In genomic region chr1:154478013-154478412, GRCh38 we compare ENCODE assay signal across 16 cellular contexts. TPM values are rescaled to one million over a fixed set of nuclear protein-coding genes. Genes with fewer than 3 reads are reported as not detected.
"Had no signal": no experiment of that assay in that cellular context is flagged by ENCODE, and none has a peak within 500 bp of the region (broad histone marks: within the 10 kb centered on the region; RNA-seq: fewer than 3 reads in every experiment).

No MANE protein-coding gene starts in this region.

- H3K27me3 Mint-ChIP-seq: stimulated activated naive CD8-positive, alpha-beta T cell treated with anti-CD3 and anti-CD28 coated beads, Interleukin-15, Interleukin-2, amounts not matched to agents 100 ng/mL and 50 ng/mL, for 24 hours had no signal

- H3K27ac Mint-ChIP-seq: activated CD8-positive, alpha-beta memory T cell treated with anti-CD3 and anti-CD28 coated beads, Interleukin-2, amount 10 ng/mL, durations not matched to agents 7 days and 5 days; activated naive CD8-positive, alpha-beta T cell treated with anti-CD3 and anti-CD28 coated beads, Interleukin-2, amount 10 ng/mL, durations not matched to agents 7 days and 5 days; natural killer cell treated with Interleukin-12 subunit alpha and Interleukin-12 subunit beta and Interleukin-15 and Interleukin-18, amount 100 ng/mL, for 72 hours; stimulated activated naive CD8-positive, alpha-beta T cell treated with anti-CD3 and anti-CD28 coated beads, Interleukin-15, Interleukin-2, amounts not matched to agents 100 ng/mL and 50 ng/mL, for 24 hours; T-helper 2 cell treated with Interferon-gamma antibody and Interleukin-4, amounts not matched to agents 5 μg/mL and 100 μg/mL, for 36 hours had no signal

- H3K27me3 ChIP-seq: esophagus squamous epithelium had no signal

- DNase-seq: activated CD4-positive, alpha-beta T cell treated with anti-CD3 and anti-CD28 coated beads for 1 hour; activated CD4-positive, alpha-beta T cell treated with anti-CD3 and anti-CD28 coated beads, Interleukin-2, amount 50 U/mL, for 48 hours; activated CD8-positive, alpha-beta memory T cell treated with anti-CD3 and anti-CD28 coated beads, Interleukin-2, amount 10 ng/mL, durations not matched to agents 7 days and 5 days; activated gamma-delta T cell; activated naive CD8-positive, alpha-beta T cell treated with anti-CD3 and anti-CD28 coated beads, Interleukin-2, amount 10 ng/mL, durations not matched to agents 7 days and 5 days; activated T-cell treated with anti-CD3 and anti-CD28 coated beads, Interleukin-2, amount 50 U/mL, for 4 hours; esophagus squamous epithelium; foreskin fibroblast; left cardiac atrium; stimulated activated CD4-positive, alpha-beta T cell treated with anti-CD3 and anti-CD28 coated beads, Interleukin-4, amount 100 ng/mL, for 1 hour; stimulated activated CD8-positive, alpha-beta memory T cell treated with anti-CD3 and anti-CD28 coated beads, Interleukin-4, amount 100 ng/mL, for 48 hours had no signal

- H3K9me3 Mint-ChIP-seq: activated naive CD8-positive, alpha-beta T cell treated with anti-CD3 and anti-CD28 coated beads, Interleukin-2, amount 10 ng/mL, durations not matched to agents 7 days and 5 days; activated T-cell treated with anti-CD3 and anti-CD28 coated beads, Interleukin-2, amount 50 U/mL, for 4 hours; natural killer cell treated with Interleukin-12 subunit alpha and Interleukin-12 subunit beta and Interleukin-15 and Interleukin-18, amount 100 ng/mL, for 72 hours; stimulated activated naive CD8-positive, alpha-beta T cell treated with anti-CD3 and anti-CD28 coated beads, Interleukin-15, Interleukin-2, amounts not matched to agents 100 ng/mL and 50 ng/mL, for 24 hours; T-helper 2 cell treated with Interferon-gamma antibody and Interleukin-4, amounts not matched to agents 5 μg/mL and 100 μg/mL, for 36 hours had no signal

- H3K9me3 ChIP-seq: esophagus squamous epithelium, thoracic aorta had no signal

- H3K27ac ChIP-seq: esophagus squamous epithelium, thoracic aorta had no signal

- ATAC-seq: activated CD8-positive, alpha-beta memory T cell treated with anti-CD3 and anti-CD28 coated beads, Interleukin-2, amount 10 ng/mL, durations not matched to agents 7 days and 5 days; left cardiac atrium; natural killer cell treated with Interleukin-12 subunit alpha and Interleukin-12 subunit beta and Interleukin-15 and Interleukin-18, amount 100 ng/mL, for 72 hours had no signal

- H3K4me3 ChIP-seq: esophagus squamous epithelium, thoracic aorta had no signal

- H3K36me3 Mint-ChIP-seq: activated CD8-positive, alpha-beta memory T cell treated with anti-CD3 and anti-CD28 coated beads, Interleukin-2, amount 10 ng/mL, durations not matched to agents 7 days and 5 days; activated naive CD8-positive, alpha-beta T cell treated with anti-CD3 and anti-CD28 coated beads, Interleukin-2, amount 10 ng/mL, durations not matched to agents 7 days and 5 days; natural killer cell treated with Interleukin-12 subunit alpha and Interleukin-12 subunit beta and Interleukin-15 and Interleukin-18, amount 100 ng/mL, for 72 hours had no signal

- H3K4me3 Mint-ChIP-seq: activated CD8-positive, alpha-beta memory T cell treated with anti-CD3 and anti-CD28 coated beads, Interleukin-2, amount 10 ng/mL, durations not matched to agents 7 days and 5 days; activated naive CD8-positive, alpha-beta T cell treated with anti-CD3 and anti-CD28 coated beads, Interleukin-2, amount 10 ng/mL, durations not matched to agents 7 days and 5 days; activated T-cell treated with anti-CD3 and anti-CD28 coated beads, Interleukin-2, amount 50 U/mL, for 4 hours; natural killer cell treated with Interleukin-12 subunit alpha and Interleukin-12 subunit beta and Interleukin-15 and Interleukin-18, amount 100 ng/mL, for 72 hours; stimulated activated naive CD8-positive, alpha-beta T cell treated with anti-CD3 and anti-CD28 coated beads, Interleukin-15, Interleukin-2, amounts not matched to agents 100 ng/mL and 50 ng/mL, for 24 hours; T-helper 2 cell treated with Interferon-gamma antibody and Interleukin-4, amounts not matched to agents 5 μg/mL and 100 μg/mL, for 36 hours had no signal

- H3K36me3 ChIP-seq: esophagus squamous epithelium, thoracic aorta had no signal

RNA-seq across cellular contexts. Expression of gene TDRD10, which starts 24.0 kb away (rescaled TPM):
- total RNA-seq: activated CD8-positive, alpha-beta memory T cell treated with anti-CD3 and anti-CD28 coated beads, Interleukin-2, amount 10 ng/mL, durations not matched to agents 7 days and 5 days; activated naive CD8-positive, alpha-beta T cell treated with anti-CD3 and anti-CD28 coated beads, Interleukin-2, amount 10 ng/mL, durations not matched to agents 7 days and 5 days; activated T-cell treated with anti-CD3 and anti-CD28 coated beads, Interleukin-2, amount 50 U/mL, for 4 hours; natural killer cell treated with Interleukin-12 subunit alpha and Interleukin-12 subunit beta and Interleukin-15 and Interleukin-18, amount 100 ng/mL, for 72 hours; osteocyte had no signal

RNA-seq across cellular contexts. Expression of gene SHE, which starts 24.2 kb away (rescaled TPM):
- total RNA-seq: activated CD8-positive, alpha-beta memory T cell treated with anti-CD3 and anti-CD28 coated beads, Interleukin-2, amount 10 ng/mL, durations not matched to agents 7 days and 5 days; activated naive CD8-positive, alpha-beta T cell treated with anti-CD3 and anti-CD28 coated beads, Interleukin-2, amount 10 ng/mL, durations not matched to agents 7 days and 5 days; osteocyte had no signal
